In the genomic region with DNA sequence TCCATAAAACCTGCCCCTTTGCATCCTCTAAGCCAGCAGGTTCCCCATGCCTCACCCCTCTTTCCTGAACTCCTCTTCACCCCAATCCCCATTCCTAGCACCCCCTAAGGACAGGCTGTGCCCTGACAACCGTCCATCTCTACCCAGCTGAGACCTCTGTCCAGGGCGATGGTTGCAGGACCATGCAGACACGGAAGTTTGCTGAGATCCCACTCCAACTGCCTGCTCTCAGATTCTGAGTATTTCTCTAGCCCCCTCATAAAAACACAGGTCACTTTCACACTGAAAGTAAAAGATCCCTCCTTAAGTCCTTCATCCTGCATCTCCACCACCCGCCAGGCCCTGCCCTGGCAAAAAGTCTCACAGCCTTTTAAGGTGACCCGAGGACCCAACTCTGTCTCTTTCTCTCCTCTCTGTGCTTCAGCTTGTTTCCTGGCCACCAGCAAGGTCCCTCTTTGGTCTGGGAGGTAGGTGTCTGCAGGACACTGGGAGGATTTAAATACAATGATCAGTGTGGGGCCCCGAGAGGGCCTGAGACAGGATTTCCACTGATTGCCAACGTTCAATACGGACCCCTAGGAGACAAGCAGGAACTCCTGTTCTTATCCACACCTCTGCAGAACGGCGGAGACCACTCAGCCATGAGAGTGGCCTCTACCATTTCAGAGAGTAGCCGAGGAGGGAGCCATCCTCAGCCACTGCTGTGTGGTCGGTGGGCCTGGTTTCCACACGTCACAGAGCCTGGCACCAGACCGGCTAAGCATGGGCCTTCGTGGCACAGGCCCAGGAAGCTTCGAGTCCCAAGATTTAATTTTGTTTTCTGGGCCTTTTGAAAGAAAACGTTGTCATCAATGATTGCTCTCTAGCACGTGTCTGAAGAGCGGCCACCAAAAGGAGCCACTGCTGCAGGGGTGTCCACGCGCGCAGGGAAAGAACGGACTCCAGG, we compare ENCODE assay signal across 1 cellular context.
TF ChIP-seq lines count a peak whose summit lies in the region.

No MANE protein-coding gene starts in this region.

TF ChIP-seq in WTC11, 78 proteins besides CTCF, POLR2A, EP300 and RAD21 (continued from another document):
- TF ChIP-seq, protein P1, sequence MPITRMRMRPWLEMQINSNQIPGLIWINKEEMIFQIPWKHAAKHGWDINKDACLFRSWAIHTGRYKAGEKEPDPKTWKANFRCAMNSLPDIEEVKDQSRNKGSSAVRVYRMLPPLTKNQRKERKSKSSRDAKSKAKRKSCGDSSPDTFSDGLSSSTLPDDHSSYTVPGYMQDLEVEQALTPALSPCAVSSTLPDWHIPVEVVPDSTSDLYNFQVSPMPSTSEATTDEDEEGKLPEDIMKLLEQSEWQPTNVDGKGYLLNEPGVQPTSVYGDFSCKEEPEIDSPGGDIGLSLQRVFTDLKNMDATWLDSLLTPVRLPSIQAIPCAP (CRISPR knock-in tag; IDR thresholded peaks at IDR 0.05) = no peak
